1 cellular context compared by ENCODE assay signal in the genomic region with DNA sequence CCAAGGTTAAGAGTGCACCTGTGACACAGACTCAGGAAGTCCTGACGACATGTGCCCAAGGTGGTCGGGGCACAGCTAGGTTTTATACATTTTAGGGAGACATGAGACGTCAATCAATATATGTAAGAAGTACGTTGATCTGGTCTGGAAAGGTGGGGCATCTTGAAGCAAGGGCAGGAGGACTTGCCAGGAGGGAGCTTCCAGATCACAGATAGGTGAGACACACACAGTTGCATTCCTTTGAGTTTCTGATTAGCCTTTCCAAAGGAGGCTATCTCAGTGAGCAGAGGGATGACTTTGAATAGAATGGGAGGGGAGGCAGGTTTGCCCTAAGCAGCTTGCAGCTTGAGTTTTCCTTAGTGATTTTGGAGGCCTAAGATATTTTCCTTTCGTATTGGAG.
A peak's percentile ranks its signal among the peaks of the same experiment; 100 is the strongest.
TF ChIP-seq lines count a peak whose summit lies in the region.

No MANE protein-coding gene starts in this region.

TF ChIP-seq in K562, 482 proteins besides CTCF, POLR2A, EP300 and RAD21 (continued from another document):
- TF ChIP-seq, protein P1, sequence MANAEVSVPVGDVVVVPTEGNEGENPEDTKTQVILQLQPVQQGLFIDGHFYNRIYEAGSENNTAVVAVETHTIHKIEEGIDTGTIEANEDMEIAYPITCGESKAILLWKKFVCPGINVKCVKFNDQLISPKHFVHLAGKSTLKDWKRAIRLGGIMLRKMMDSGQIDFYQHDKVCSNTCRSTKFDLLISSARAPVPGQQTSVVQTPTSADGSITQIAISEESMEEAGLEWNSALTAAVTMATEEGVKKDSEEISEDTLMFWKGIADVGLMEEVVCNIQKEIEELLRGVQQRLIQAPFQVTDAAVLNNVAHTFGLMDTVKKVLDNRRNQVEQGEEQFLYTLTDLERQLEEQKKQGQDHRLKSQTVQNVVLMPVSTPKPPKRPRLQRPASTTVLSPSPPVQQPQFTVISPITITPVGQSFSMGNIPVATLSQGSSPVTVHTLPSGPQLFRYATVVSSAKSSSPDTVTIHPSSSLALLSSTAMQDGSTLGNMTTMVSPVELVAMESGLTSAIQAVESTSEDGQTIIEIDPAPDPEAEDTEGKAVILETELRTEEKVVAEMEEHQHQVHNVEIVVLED (CRISPR knock-in tag; IDR thresholded peaks at IDR 0.05) = no peak
- TF ChIP-seq ZC3H11A (IDR thresholded peaks at IDR 0.05; ENCODE audit: low read depth, low read length) = no peak
- peak; percentile 28; the same call in 1 of the 2 replicates for TF ChIP-seq NFE2 (IDR thresholded peaks at IDR 0.05; ENCODE audit: low read depth)
- no peak for TF ChIP-seq RBBP5 (IDR thresholded peaks at IDR 0.05; ENCODE audit: borderline replicate concordance, insufficient read depth, low read length, poor library complexity, severe bottlenecking)
- TF ChIP-seq ZNF263 (CRISPR knock-in tag; IDR thresholded peaks at IDR 0.05; ENCODE audit: borderline replicate concordance) = peak; percentile 54; the same call in 1 of the 2 replicates
- TF ChIP-seq RBM22 (IDR thresholded peaks at IDR 0.05; ENCODE audit: low read depth, low read length, poor library complexity, severe bottlenecking) = no peak
- TF ChIP-seq, protein P2, sequence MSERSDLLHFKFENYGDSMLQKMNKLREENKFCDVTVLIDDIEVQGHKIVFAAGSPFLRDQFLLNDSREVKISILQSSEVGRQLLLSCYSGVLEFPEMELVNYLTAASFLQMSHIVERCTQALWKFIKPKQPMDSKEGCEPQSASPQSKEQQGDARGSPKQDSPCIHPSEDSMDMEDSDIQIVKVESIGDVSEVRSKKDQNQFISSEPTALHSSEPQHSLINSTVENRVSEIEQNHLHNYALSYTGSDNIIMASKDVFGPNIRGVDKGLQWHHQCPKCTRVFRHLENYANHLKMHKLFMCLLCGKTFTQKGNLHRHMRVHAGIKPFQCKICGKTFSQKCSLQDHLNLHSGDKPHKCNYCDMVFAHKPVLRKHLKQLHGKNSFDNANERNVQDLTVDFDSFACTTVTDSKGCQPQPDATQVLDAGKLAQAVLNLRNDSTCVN (CRISPR knock-in tag; IDR thresholded peaks at IDR 0.05) = no peak
